22 cellular contexts compared by ENCODE assay signal in the genomic region with DNA sequence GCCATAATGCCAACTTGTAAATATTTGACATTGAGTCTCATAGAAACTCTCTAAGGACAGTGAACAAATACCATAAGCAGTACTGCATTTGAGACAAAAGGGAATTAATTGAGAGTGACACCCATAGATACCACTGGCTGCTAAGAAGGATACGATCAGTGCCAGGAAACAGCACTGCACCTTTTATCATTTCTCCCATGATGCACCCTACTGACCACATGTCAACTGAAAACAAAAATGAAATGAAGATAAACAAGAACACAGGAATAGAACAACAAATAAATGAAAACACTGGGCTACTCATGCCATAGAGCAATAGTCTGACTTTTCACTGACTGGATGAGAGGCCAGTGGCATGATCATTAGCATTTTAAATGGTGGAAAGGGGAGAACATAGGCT.
"Had no signal": no experiment of that assay in that cellular context is flagged by ENCODE, and none has a peak within 500 bp of the region (broad histone marks: within the 10 kb centered on the region; RNA-seq: fewer than 3 reads in every experiment).

No MANE protein-coding gene starts in this region.

- H3K27me3 ChIP-seq: Peyer's patch, SJCRH30 had no signal

- DNase-seq: Karpas-422; KBM-7; NCI-H1092; NCI-H1105 treated with DMSO at 0.1 percent for 48 hours; NCI-H1417 treated with DMSO at 0.1 percent for 48 hours; NCI-H146; NCI-H1694 treated with DMSO at 0.1 percent for 48 hours; NCI-H1930; NCI-H2081; NCI-H2107; NCI-H524; NCI-H526 treated with DMSO at 0.1 percent for 48 hours; NCI-H774; NK-92 treated with Interleukin-12 subunit alpha and Interleukin-12 subunit beta, amount 100 ng/mL, for 24 hours; PC-9; Peyer's patch; SHP77 treated with DMSO at 0.1 percent for 48 hours; SJCRH30; T-helper 1 cell had no signal

- H3K36me3 ChIP-seq: Peyer's patch, SJCRH30 had no signal

- H3K4me2 ChIP-seq: PC-9 had no signal

- H3K4me1 ChIP-seq: Peyer's patch, SJCRH30 had no signal

- H3K4me3 ChIP-seq: PC-9, Peyer's patch, SJCRH30 had no signal

- H3K9me3 ChIP-seq: Peyer's patch, SJCRH30 had no signal

- ATAC-seq: Right ventricle myocardium inferior, SK-N-SH treated with all-trans-retinoic acid at 6 μM for 48 hours had no signal

- H3K27ac ChIP-seq: HL-60, PC-9, Peyer's patch, SJCRH30 had no signal

- H2AFZ ChIP-seq: PC-9 had no signal
